ENCODE assay signal across 1 cellular context in the genomic region with DNA sequence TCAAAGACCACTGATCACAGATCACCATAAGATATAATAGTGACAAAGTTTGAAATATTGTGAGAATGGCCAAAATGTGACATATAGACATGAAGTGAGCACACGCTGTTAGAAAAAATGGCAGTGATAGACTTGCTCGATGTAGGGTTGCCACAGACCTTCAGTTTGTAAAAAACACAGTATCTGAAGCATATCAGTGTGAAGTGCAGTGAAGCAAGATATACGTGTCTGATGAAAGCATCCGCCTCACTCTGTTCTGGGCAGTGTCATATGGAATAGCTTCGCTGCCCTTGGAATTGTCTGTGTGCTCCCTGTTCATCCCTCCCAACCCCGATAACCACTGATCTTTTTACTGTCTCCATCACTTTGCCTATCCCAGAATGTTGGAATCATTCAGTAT.
TF ChIP-seq lines count a peak whose summit lies in the region.

No MANE protein-coding gene starts in this region.

TF ChIP-seq in K562, 482 proteins besides CTCF, POLR2A, EP300 and RAD21:
- TF ChIP-seq ZNF282 (CRISPR knock-in tag; IDR thresholded peaks at IDR 0.05): no peak
- 0 out of 2 replicates have a peak, but pooled peaks have one; percentile 15 for TF ChIP-seq CEBPB (tag; IDR thresholded peaks at IDR 0.05)
- 0 out of 2 replicates have a peak, but pooled peaks have one; percentile 2 for TF ChIP-seq FOXP1 (CRISPR knock-in tag; IDR thresholded peaks at IDR 0.05)
- TF ChIP-seq RCOR1 (IDR thresholded peaks at IDR 0.05; ENCODE audit: borderline replicate concordance in 1 of 2, low read depth in 2 of 2, low read length in 2 of 2): no peak
